ENCODE assay signal across 1 cellular context in genomic region chr5:177458122-177458681, GRCh38.
A peak's percentile ranks its signal among the peaks of the same experiment; 100 is the strongest.
TF ChIP-seq lines count a peak whose summit lies in the region.

No MANE protein-coding gene starts in this region.

TF ChIP-seq in H1, 55 proteins besides CTCF, POLR2A, EP300 and RAD21:
- TF ChIP-seq SP1 (IDR thresholded peaks at IDR 0.05; ENCODE audit: low read depth, low read length) (no peak), SAP30 (IDR thresholded peaks at IDR 0.05; ENCODE audit: insufficient read depth, insufficient replicate concordance, low read length) (no peak), GABPA (IDR thresholded peaks at IDR 0.05; ENCODE audit: borderline replicate concordance, insufficient read depth, low read length) (no peak), CTBP2 (IDR thresholded peaks at IDR 0.05; ENCODE audit: borderline replicate concordance, insufficient read depth, insufficient read length, low read length) (no peak), JUN (IDR thresholded peaks at IDR 0.05; ENCODE audit: low read depth, low read length) (no peak), EGR1 (IDR thresholded peaks at IDR 0.05; ENCODE audit: borderline replicate concordance, low read depth, low read length) (peak; percentile 60; the same call in 1 of the 2 replicates)
